27 cellular contexts compared by ENCODE assay signal in the genomic region with DNA sequence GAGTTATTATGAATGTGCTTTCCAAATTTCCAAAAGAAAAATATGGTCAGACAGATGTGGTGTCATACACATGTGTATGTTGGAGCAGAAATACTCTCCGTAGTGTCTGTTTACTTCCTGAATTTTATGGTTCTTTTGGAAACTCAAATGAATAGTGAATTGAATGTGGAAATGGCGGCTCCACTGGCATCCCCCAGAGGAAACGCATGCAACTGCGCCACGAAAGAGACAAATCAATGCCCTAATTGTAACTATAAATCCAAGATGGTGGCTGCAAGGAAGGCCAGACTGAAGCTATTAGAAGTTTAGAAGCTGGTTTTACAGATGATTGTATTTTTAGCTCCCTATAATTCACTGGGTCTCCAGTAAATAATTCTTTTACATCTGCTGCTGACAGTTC.
"Had no signal": no experiment of that assay in that cellular context is flagged by ENCODE, and none has a peak within 500 bp of the region (broad histone marks: within the 10 kb centered on the region; RNA-seq: fewer than 3 reads in every experiment).

No MANE protein-coding gene starts in this region.

- H3K4me1 ChIP-seq: pancreas, psoas muscle, right lobe of liver, thyroid gland, tibial nerve, upper lobe of right lung, uterus had no signal

- H3K4me3 Mint-ChIP-seq: naive thymus-derived CD4-positive, alpha-beta T cell; natural killer cell; nephron progenitor cell; neural crest cell; stimulated activated effector memory CD8-positive, alpha-beta T cell treated with anti-CD3 and anti-CD28 coated beads, Interleukin-12 subunit alpha, Interleukin-12 subunit beta, amount 100 ng/mL, for 72 hours; stimulated activated naive B cell treated with anti-CD40 and anti-IgM and Interleukin-4, amounts not matched to agents 10 μg/mL and 1 μg/mL and 100 μg/mL, for 72 hours; stimulated activated naive CD8-positive, alpha-beta T cell treated with anti-CD3 and anti-CD28 coated beads, Interleukin-15, Interleukin-2, amounts not matched to agents 100 ng/mL and 50 ng/mL, for 24 hours had no signal

- H3K4me1 Mint-ChIP-seq: naive thymus-derived CD4-positive, alpha-beta T cell; natural killer cell; neural crest cell; stimulated activated effector memory CD8-positive, alpha-beta T cell treated with anti-CD3 and anti-CD28 coated beads, Interleukin-12 subunit alpha, Interleukin-12 subunit beta, amount 100 ng/mL, for 72 hours; stimulated activated naive B cell treated with anti-CD40 and anti-IgM and Interleukin-4, amounts not matched to agents 10 μg/mL and 1 μg/mL and 100 μg/mL, for 72 hours had no signal

- FAIRE-seq: pancreas, small intestine had no signal

- H3K27ac ChIP-seq: neutrophil, pancreas, psoas muscle, right lobe of liver, stomach, thoracic aorta, thyroid gland, tibial nerve, upper lobe of right lung had no signal

- H3K9me3 ChIP-seq: neutrophil, pancreas, psoas muscle, right lobe of liver, sigmoid colon, stomach, thoracic aorta, thyroid gland, upper lobe of right lung, uterus had no signal

- H3K4me3 ChIP-seq: pancreas, psoas muscle, right lobe of liver, sigmoid colon, stomach, thoracic aorta, thyroid gland, tibial nerve, upper lobe of right lung, uterus had no signal

- ATAC-seq: naive thymus-derived CD4-positive, alpha-beta T cell; natural killer cell; pancreas; psoas muscle; right cardiac atrium; right lobe of liver; stimulated activated effector memory CD8-positive, alpha-beta T cell treated with anti-CD3 and anti-CD28 coated beads, Interleukin-12 subunit alpha, Interleukin-12 subunit beta, amount 100 ng/mL, for 72 hours; stimulated activated naive B cell treated with anti-CD40 and anti-IgM and Interleukin-4, amounts not matched to agents 10 μg/mL and 1 μg/mL and 100 μg/mL, for 72 hours; upper lobe of right lung had no signal

- H3K36me3 Mint-ChIP-seq: naive thymus-derived CD4-positive, alpha-beta T cell; natural killer cell; stimulated activated effector memory CD8-positive, alpha-beta T cell treated with anti-CD3 and anti-CD28 coated beads, Interleukin-12 subunit alpha, Interleukin-12 subunit beta, amount 100 ng/mL, for 72 hours; stimulated activated naive B cell treated with anti-CD40 and anti-IgM and Interleukin-4, amounts not matched to agents 10 μg/mL and 1 μg/mL and 100 μg/mL, for 72 hours had no signal

- H3K36me3 ChIP-seq: neutrophil, pancreas, right lobe of liver, sigmoid colon, stomach, thoracic aorta, thyroid gland, tibial nerve, upper lobe of right lung, uterus had no signal

- H3K27ac Mint-ChIP-seq: naive thymus-derived CD4-positive, alpha-beta T cell; natural killer cell; nephron progenitor cell; stimulated activated effector memory CD8-positive, alpha-beta T cell treated with anti-CD3 and anti-CD28 coated beads, Interleukin-12 subunit alpha, Interleukin-12 subunit beta, amount 100 ng/mL, for 72 hours; stimulated activated naive B cell treated with anti-CD40 and anti-IgM and Interleukin-4, amounts not matched to agents 10 μg/mL and 1 μg/mL and 100 μg/mL, for 72 hours; stimulated activated naive CD8-positive, alpha-beta T cell treated with anti-CD3 and anti-CD28 coated beads, Interleukin-15, Interleukin-2, amounts not matched to agents 100 ng/mL and 50 ng/mL, for 24 hours had no signal

- H3K27me3 ChIP-seq: neutrophil, pancreas, right lobe of liver, sigmoid colon, stomach, thyroid gland, tibial nerve, upper lobe of right lung, uterus had no signal

- DNase-seq: naive thymus-derived CD4-positive, alpha-beta T cell; natural killer cell; nephron progenitor cell; nucleus accumbens; pancreas; psoas muscle; right cardiac atrium; right lobe of liver; sigmoid colon; small intestine; stimulated activated CD4-positive, alpha-beta T cell treated with anti-CD3 and anti-CD28 coated beads, Interleukin-15, amount 100 ng/mL, for 24 hours; stimulated activated CD4-positive, alpha-beta T cell treated with anti-CD3 and anti-CD28 coated beads, Interleukin-2, amount 100 ng/mL, for 24 hours; stimulated activated CD4-positive, alpha-beta T cell treated with anti-CD3 and anti-CD28 coated beads, Interleukin-2, amount 100 ng/mL, for 48 hours; stimulated activated CD4-positive, alpha-beta T cell treated with anti-CD3 and anti-CD28 coated beads, Interleukin-4, amount 100 ng/mL, for 24 hours; stimulated activated naive B cell treated with anti-CD40 and anti-IgM and Interleukin-4, amounts not matched to agents 10 μg/mL and 1 μg/mL and 100 μg/mL, for 72 hours; stimulated activated naive CD4-positive, alpha-beta T cell treated with Interleukin-2 at 50 U/mL for 16 hours; stomach; thyroid gland; trophoblast cell; upper lobe of right lung; uterus had no signal
